In genomic region chr3:45227946-45228345, GRCh38 we compare ENCODE assay signal across 1 cellular context.
TF ChIP-seq lines count a peak whose summit lies in the region.

No MANE protein-coding gene starts in this region.

TF ChIP-seq in WTC11, 78 proteins besides CTCF, POLR2A, EP300 and RAD21 (continued from another document):
- TF ChIP-seq AR (CRISPR knock-in tag; IDR thresholded peaks at IDR 0.05) (no peak), CREB1 (CRISPR knock-in tag; IDR thresholded peaks at IDR 0.05) (no peak), NFE2L1 (CRISPR knock-in tag; IDR thresholded peaks at IDR 0.05) (no peak), HMGA2 (CRISPR knock-in tag; IDR thresholded peaks at IDR 0.05) (no peak), E2F1 (CRISPR knock-in tag; IDR thresholded peaks at IDR 0.05) (no peak), ZNF425 (CRISPR knock-in tag; conservative IDR thresholded peaks at IDR 0.05) (no peak)
TF ChIP-seq in WTC11: peak in this region for 0.
